8 cellular contexts compared by ENCODE assay signal in the genomic region with DNA sequence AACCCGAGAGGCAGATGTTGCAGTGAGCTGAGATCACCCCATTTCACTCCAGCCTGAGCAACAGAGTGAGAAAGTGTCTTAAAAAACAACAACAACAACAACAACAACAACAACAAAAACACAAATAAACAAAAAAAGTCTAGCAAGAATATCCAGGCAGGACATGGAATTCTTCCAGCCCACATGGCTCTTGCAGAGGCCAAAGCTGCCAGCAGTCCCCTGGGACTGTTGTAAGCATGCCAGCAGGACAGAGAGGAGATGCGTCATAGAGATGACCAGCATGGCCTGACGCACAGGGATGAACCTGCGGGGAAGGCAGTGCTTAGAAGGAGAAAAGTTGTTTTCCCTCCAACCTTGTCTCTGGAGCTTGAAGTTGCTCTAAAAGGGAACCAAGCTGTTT.
DNase-seq lines count a peak whose midpoint lies in the region; ATAC-seq and TF ChIP-seq lines count a peak whose summit lies in the region.

No MANE protein-coding gene starts in this region.

- no peaks in the 10 kb centered on the region for H3K36me3 Mint-ChIP-seq in T-helper 17 cell (ENCODE audit: low read depth)

- no peaks in the 10 kb centered on the region for H3K9me3 ChIP-seq in T-helper 17 cell (ENCODE audit: control insufficient read depth, low read length, poor library complexity, severe bottlenecking)
- H3K9me3 ChIP-seq in heart right ventricle, result no peaks in the 10 kb centered on the region
- H3K9me3 ChIP-seq in prostate gland, result no peaks in the 10 kb centered on the region
- no peaks in the 10 kb centered on the region for H3K9me3 ChIP-seq in OCI-LY7 (ENCODE audit: low read length)

- TF ChIP-seq CTCF in heart right ventricle (IDR thresholded peaks at IDR 0.05) (no peak), prostate gland (IDR thresholded peaks at IDR 0.05) (no peak), OCI-LY7 (conservative IDR thresholded peaks at IDR 0.05; ENCODE audit: low read length) (no peak)

- POLR2A ChIA-PET in OCI-LY7 (lab: Charles Lee), result interaction anchor here (1.2 to 1.3 kb wide), 2 partner anchors 9 to 73 kb away, joined by 3 read pairs; no protein-coding TSS in a partner anchor

- DNase-seq in COLO829 (ENCODE audit: low spot score), result peak; percentile 24
- DNase-seq in T-helper 17 cell, result no peak
- peak; percentile 80 to 83 for DNase-seq in heart right ventricle
- peak; percentile 7 for DNase-seq in prostate gland (ENCODE audit: low spot score)
- DNase-seq in DMS153 (lab: John Stamatoyannopoulos, UW), result no peak
- no peak for DNase-seq in OCI-LY7 (ENCODE audit: low spot score)

- H3K4me1 Mint-ChIP-seq in T-helper 17 cell, result peaks cover 10% of the 10 kb centered on the region

- no peaks in the 10 kb centered on the region for H3K27me3 Mint-ChIP-seq in T-helper 17 cell

- BruUV-seq in OCI-LY7 (replicated peaks; lab: Mats Ljungman, UMichigan), result no TSS peak

- WGBS in heart right ventricle, 2 donors, result 42 to 53% methylated on average over 4 of the region's 4 CpGs
- 63% methylated on average over 4 of the region's 4 CpGs for WGBS in prostate gland

- no peak overlapping the region for H3K4me2 ChIP-seq in OCI-LY7 (ENCODE audit: low read length)

- intact Hi-C loops in heart right ventricle (cut with DNase I) (loop anchor here in 4 of 10 donors (5.0 to 10.0 kb wide), 4 partner anchors 91 to 184 kb away; a partner anchor contains a TSS), prostate gland (cut with DNase I) (no loop called here), OCI-LY7 (cut with micrococcal nuclease; ENCODE audit: unreplicated experiment) (no loop called here)

- no peaks in the 10 kb centered on the region for H3K9me2 ChIP-seq in OCI-LY7 (ENCODE audit: insufficient read depth, low read length)

- H3K4me3 ChIP-seq in heart right ventricle (no peak overlapping the region), prostate gland (no peak overlapping the region), OCI-LY7 (ENCODE audit: low read depth, low read length, poor library complexity, severe bottlenecking) (no peak overlapping the region)

- no peaks in the 10 kb centered on the region for H4K20me1 ChIP-seq in OCI-LY7 (ENCODE audit: insufficient read depth, low read length)

- no peaks in the 10 kb centered on the region for H3K79me2 ChIP-seq in OCI-LY7 (ENCODE audit: insufficient read depth, low read depth, low read length)

- H3K27me3 ChIP-seq in heart right ventricle, result no peaks in the 10 kb centered on the region
- no peaks in the 10 kb centered on the region for H3K27me3 ChIP-seq in prostate gland (replicated peaks; ENCODE audit: insufficient read depth)

- H2AFZ ChIP-seq in OCI-LY7 (ENCODE audit: low read length), result no peak overlapping the region

- H3K4me3 Mint-ChIP-seq in T-helper 17 cell, result no peak overlapping the region

- no peak for ATAC-seq in T-helper 17 cell
- peak; percentile 76 to 93 (median 88) for ATAC-seq in heart right ventricle
- ATAC-seq in GM19328 (IDR thresholded peaks at IDR 0.05; ENCODE audit: unreplicated experiment), result no peak
- no peak for ATAC-seq in HG02884 (IDR thresholded peaks at IDR 0.05; ENCODE audit: unreplicated experiment)

- TF ChIP-seq POLR2A in prostate gland (IDR thresholded peaks at IDR 0.05), result no peak

- H3K36me3 ChIP-seq in heart right ventricle (peaks cover 0 to 37% (median 0%) of the 10 kb centered on the region in 9 donors), prostate gland (no peaks in the 10 kb centered on the region), OCI-LY7 (ENCODE audit: insufficient read depth, low read length) (peaks cover 22% of the 10 kb centered on the region; the same call in 1 of the 2 replicates)

- H3K27ac Mint-ChIP-seq in T-helper 17 cell, result peak overlapping the region; percentile 89

- CTCF ChIA-PET in OCI-LY7 (lab: Charles Lee; ENCODE audit: unreplicated experiment), result no interaction called here

- peak overlapping the region; percentile 17 to 87 (median 79) for H3K27ac ChIP-seq in heart right ventricle
- H3K27ac ChIP-seq in prostate gland, result peak overlapping the region; percentile 38 to 53
- no peak overlapping the region for H3K27ac ChIP-seq in OCI-LY7 (ENCODE audit: low read depth, low read length, poor library complexity, severe bottlenecking)

- H3K4me1 ChIP-seq in heart right ventricle, result peaks cover 8 to 37% (median 29%) of the 10 kb centered on the region in 9 donors
- no peaks in the 10 kb centered on the region for H3K4me1 ChIP-seq in prostate gland (replicated peaks)
- H3K4me1 ChIP-seq in OCI-LY7 (ENCODE audit: insufficient read depth, low read length, poor library complexity, severe bottlenecking), result peaks cover 5% of the 10 kb centered on the region

Comparison
In these comparisons a context has a peak if more than half of its experiments do, and no peak if none do; other contexts are left out.
1. DNase-seq: peak in COLO829 (single experiment), heart right ventricle (2 of 2) and prostate gland (single experiment); none in T-helper 17 cell (0 of 3), DMS153 (single experiment) and OCI-LY7 (single experiment).
2. ATAC-seq: peak in heart right ventricle (8 of 8); none in T-helper 17 cell (single experiment), GM19328 (single experiment) and HG02884 (single experiment).